10 cellular contexts compared by ENCODE assay signal in genomic region chr7:149622444-149623210, GRCh38.
A peak's percentile ranks its signal among the peaks of the same experiment; 100 is the strongest.
DNase-seq lines count a peak whose midpoint lies in the region; ATAC-seq and TF ChIP-seq lines count a peak whose summit lies in the region.
"Had no signal": no experiment of that assay in that cellular context is flagged by ENCODE, and none has a peak within 500 bp of the region (broad histone marks: within the 10 kb centered on the region; RNA-seq: fewer than 3 reads in every experiment).

No MANE protein-coding gene starts in this region.

- H3K4me1 Mint-ChIP-seq in activated naive CD4-positive, alpha-beta T cell treated with anti-CD3 and anti-CD28 coated beads, Interleukin-2, amount 50 U/mL, for 24 hours: peaks cover 44% of the 10 kb centered on the region
- H3K4me1 Mint-ChIP-seq in activated CD8-positive, alpha-beta T cell treated with anti-CD3 and anti-CD28 coated beads for 36 hours (ENCODE audit: low read depth): peaks cover 39% of the 10 kb centered on the region
- peaks cover 43 to 46% of the 10 kb centered on the region in 2 donors for H3K4me1 Mint-ChIP-seq in immature natural killer cell

- CTCF ChIA-PET in activated CD8-positive, alpha-beta T cell treated with anti-CD3 and anti-CD28 coated beads for 36 hours (lab: Charles Lee): interaction anchor here (0.7 kb wide), 2 partner anchors 23 to 48 kb away, joined by 3 to 4 read pairs; no protein-coding TSS in a partner anchor

- DNase-seq in activated naive CD4-positive, alpha-beta T cell (lab: John Stamatoyannopoulos, UW): no peak
- DNase-seq in activated CD8-positive, alpha-beta T cell treated with anti-CD3 and anti-CD28 coated beads for 36 hours: no peak
- DNase-seq in immature natural killer cell (no peak), thoracic aorta (ENCODE audit: low spot score) (no peak), ureter (ENCODE audit: low spot score) (no peak), T-helper 9 cell (no peak)
- DNase-seq: cerebellar nuclear complex, DMS 273 treated with DMSO at 0.1 percent for 48 hours had no signal

- no peak overlapping the region for H3K27ac ChIP-seq in thoracic aorta

- no peaks in the 10 kb centered on the region for H3K9me3 Mint-ChIP-seq in activated naive CD4-positive, alpha-beta T cell treated with anti-CD3 and anti-CD28 coated beads, Interleukin-2, amount 50 U/mL, for 24 hours
- H3K9me3 Mint-ChIP-seq in activated CD8-positive, alpha-beta T cell treated with anti-CD3 and anti-CD28 coated beads for 36 hours: no peaks in the 10 kb centered on the region
- no peaks in the 10 kb centered on the region for H3K9me3 Mint-ChIP-seq in immature natural killer cell

- H3K36me3 Mint-ChIP-seq in activated naive CD4-positive, alpha-beta T cell treated with anti-CD3 and anti-CD28 coated beads, Interleukin-2, amount 50 U/mL, for 24 hours: peaks cover 7% of the 10 kb centered on the region
- peaks cover 39% of the 10 kb centered on the region for H3K36me3 Mint-ChIP-seq in activated CD8-positive, alpha-beta T cell treated with anti-CD3 and anti-CD28 coated beads for 36 hours (ENCODE audit: low read depth)
- H3K36me3 Mint-ChIP-seq in immature natural killer cell: peaks cover 9 to 15% (median 15%) of the 10 kb centered on the region in 3 donors

- peaks cover 34% of the 10 kb centered on the region for H3K36me3 ChIP-seq in thoracic aorta

- POLR2A ChIA-PET in activated CD8-positive, alpha-beta T cell treated with anti-CD3 and anti-CD28 coated beads for 36 hours (lab: Charles Lee): interaction anchor here (0.6 to 1.0 kb wide), 4 partner anchors 10 to 729 kb away, joined by 3 to 4 read pairs (median 3); no protein-coding TSS in a partner anchor

- peak overlapping the region; percentile 97 for H3K4me3 ChIP-seq in thoracic aorta

- no peaks in the 10 kb centered on the region for H3K9me3 ChIP-seq in thoracic aorta

- H3K4me3 Mint-ChIP-seq in activated naive CD4-positive, alpha-beta T cell treated with anti-CD3 and anti-CD28 coated beads, Interleukin-2, amount 50 U/mL, for 24 hours: peak overlapping the region; percentile 97
- H3K4me3 Mint-ChIP-seq in activated CD8-positive, alpha-beta T cell treated with anti-CD3 and anti-CD28 coated beads for 36 hours: peak overlapping the region; percentile 95
- H3K4me3 Mint-ChIP-seq in immature natural killer cell: peak overlapping the region; percentile 76 to 95 (median 90)

- intact Hi-C loops in activated CD8-positive, alpha-beta T cell treated with anti-CD3 and anti-CD28 coated beads for 36 hours (cut with micrococcal nuclease): loop anchor here (10.0 kb wide), 1 partner anchor 118 kb away; no protein-coding TSS in a partner anchor

- H3K27ac Mint-ChIP-seq in activated naive CD4-positive, alpha-beta T cell treated with anti-CD3 and anti-CD28 coated beads, Interleukin-2, amount 50 U/mL, for 24 hours: peak overlapping the region; percentile 65
- H3K27ac Mint-ChIP-seq in activated CD8-positive, alpha-beta T cell treated with anti-CD3 and anti-CD28 coated beads for 36 hours: peak overlapping the region; percentile 85
- peak overlapping the region; percentile 79 to 93 (median 88) for H3K27ac Mint-ChIP-seq in immature natural killer cell

- no peak for ATAC-seq in activated CD8-positive, alpha-beta T cell treated with anti-CD3 and anti-CD28 coated beads for 36 hours
- ATAC-seq in thoracic aorta (ENCODE audit: insufficient number of reproducible peaks, low FRiP score, low read depth) (no peak), HG02973 (IDR thresholded peaks at IDR 0.05; ENCODE audit: unreplicated experiment) (no peak)

- peaks cover 17 to 19% of the 10 kb centered on the region in 2 donors for H3K4me1 ChIP-seq in thoracic aorta (ENCODE audit: control insufficient read depth in 1 of 2, low read depth in 2 of 2)

- no peaks in the 10 kb centered on the region for H3K27me3 Mint-ChIP-seq in activated naive CD4-positive, alpha-beta T cell treated with anti-CD3 and anti-CD28 coated beads, Interleukin-2, amount 50 U/mL, for 24 hours
- peaks cover 4% of the 10 kb centered on the region for H3K27me3 Mint-ChIP-seq in activated CD8-positive, alpha-beta T cell treated with anti-CD3 and anti-CD28 coated beads for 36 hours
- H3K27me3 Mint-ChIP-seq in immature natural killer cell (ENCODE audit: low read depth in 3 of 3): peaks cover 11 to 21% (median 18%) of the 10 kb centered on the region in 3 donors

- no peak for TF ChIP-seq CTCF in activated CD8-positive, alpha-beta T cell treated with anti-CD3 and anti-CD28 coated beads for 36 hours (IDR thresholded peaks at IDR 0.05)
- TF ChIP-seq CTCF in thoracic aorta (IDR thresholded peaks at IDR 0.05): no peak

- H3K27me3 ChIP-seq in thoracic aorta (replicated peaks; ENCODE audit: insufficient read depth): no peaks in the 10 kb centered on the region
